Comparison of ENCODE assay signal across 1 cellular context in genomic region chr7:124310934-124311390, GRCh38.
A peak's percentile ranks its signal among the peaks of the same experiment; 100 is the strongest.
TF ChIP-seq lines count a peak whose summit lies in the region.

No MANE protein-coding gene starts in this region.

TF ChIP-seq in K562, 482 proteins besides CTCF, POLR2A, EP300 and RAD21 (continued from another document):
- TF ChIP-seq AFF1 (IDR thresholded peaks at IDR 0.05; ENCODE audit: low read depth in 1 of 2, partially characterized antibody in 2 of 2) (no peak), SMAD3 (CRISPR knock-in tag; conservative IDR thresholded peaks at IDR 0.05) (peak; percentile 42), ZNF324 (CRISPR knock-in tag; IDR thresholded peaks at IDR 0.05) (peak; percentile 60; the same call in 1 of the 2 replicates), ZNF311 (CRISPR knock-in tag; IDR thresholded peaks at IDR 0.05) (peak; percentile 72; the same call in 1 of the 2 replicates), ZNF175 (CRISPR knock-in tag; IDR thresholded peaks at IDR 0.05; ENCODE audit: low read depth) (peak; percentile 77), ZNF23 (CRISPR knock-in tag; IDR thresholded peaks at IDR 0.05) (0 out of 2 replicates have a peak, but pooled peaks have one; percentile 28), BMI1 (IDR thresholded peaks at IDR 0.05; ENCODE audit: low read length) (no peak), ZNF197 (CRISPR knock-in tag; IDR thresholded peaks at IDR 0.05; ENCODE audit: low read depth) (no peak), TAF7 (tag; IDR thresholded peaks at IDR 0.05) (no peak), STAG1 (CRISPR knock-in tag; IDR thresholded peaks at IDR 0.05; ENCODE audit: borderline replicate concordance) (no peak), NCOA4 (IDR thresholded peaks at IDR 0.05; ENCODE audit: partially characterized antibody) (no peak), E2F3 (CRISPR knock-in tag; IDR thresholded peaks at IDR 0.05) (0 out of 2 replicates have a peak, but pooled peaks have one; percentile 44), ZNF436 (CRISPR knock-in tag; IDR thresholded peaks at IDR 0.05) (no peak), HES1 (IDR thresholded peaks at IDR 0.05; ENCODE audit: low read depth) (no peak), RBM14 (IDR thresholded peaks at IDR 0.05; ENCODE audit: borderline replicate concordance, insufficient read depth, low read depth, low read length) (no peak), ZNF586 (CRISPR knock-in tag; conservative IDR thresholded peaks at IDR 0.05) (0 out of 2 replicates have a peak, but pooled peaks have one; percentile 35), ZNF79 (CRISPR knock-in tag; IDR thresholded peaks at IDR 0.05; ENCODE audit: low read depth) (peak; percentile 56; the same call in 1 of the 2 replicates), ZNF445 (CRISPR knock-in tag; IDR thresholded peaks at IDR 0.05; ENCODE audit: low read depth) (peak; percentile 79; the same call in 1 of the 2 replicates), DMBX1 (CRISPR knock-in tag; IDR thresholded peaks at IDR 0.05; ENCODE audit: borderline replicate concordance) (peak; percentile 90; the same call in 1 of the 2 replicates), ZNF165 (CRISPR knock-in tag; IDR thresholded peaks at IDR 0.05; ENCODE audit: borderline replicate concordance) (0 out of 2 replicates have a peak, but pooled peaks have one; percentile 11), FIP1L1 (IDR thresholded peaks at IDR 0.05; ENCODE audit: low read depth, low read length, poor library complexity, severe bottlenecking) (no peak), ZNF316 (IDR thresholded peaks at IDR 0.05) (no peak), ELF4 (CRISPR knock-in tag; IDR thresholded peaks at IDR 0.05) (peak; percentile 64), SIN3A (IDR thresholded peaks at IDR 0.05; ENCODE audit: borderline replicate concordance in 2 of 2, control insufficient read depth in 1 of 2, low read depth in 2 of 2, low read length in 2 of 2) (no peak), ZNF449 (CRISPR knock-in tag; IDR thresholded peaks at IDR 0.05) (0 out of 2 replicates have a peak, but pooled peaks have one; percentile 7), PHB (CRISPR knock-in tag; IDR thresholded peaks at IDR 0.05) (no peak), CEBPG (CRISPR knock-in tag; IDR thresholded peaks at IDR 0.05) (no peak), CEBPG (tag; conservative IDR thresholded peaks at IDR 0.05 in 1 of 2, IDR thresholded peaks at IDR 0.05 in 1 of 2) (peak in 1 of 2 experiments; percentile 43; a peak in 1 of 4 replicates), XRCC5 (IDR thresholded peaks at IDR 0.05; ENCODE audit: low read depth, low read length) (no peak), ZNF561 (CRISPR knock-in tag; conservative IDR thresholded peaks at IDR 0.05) (0 out of 2 replicates have a peak, but pooled peaks have one; percentile 24), ERF (CRISPR knock-in tag; IDR thresholded peaks at IDR 0.05) (0 out of 2 replicates have a peak, but pooled peaks have one; percentile 27), TRIM24 (IDR thresholded peaks at IDR 0.05) (peak in 1 of 2 experiments; percentile 14; a peak in 1 of 4 replicates), RBM17 (IDR thresholded peaks at IDR 0.05; ENCODE audit: borderline replicate concordance, low read depth, low read length) (no peak)
- TF ChIP-seq, protein P1, sequence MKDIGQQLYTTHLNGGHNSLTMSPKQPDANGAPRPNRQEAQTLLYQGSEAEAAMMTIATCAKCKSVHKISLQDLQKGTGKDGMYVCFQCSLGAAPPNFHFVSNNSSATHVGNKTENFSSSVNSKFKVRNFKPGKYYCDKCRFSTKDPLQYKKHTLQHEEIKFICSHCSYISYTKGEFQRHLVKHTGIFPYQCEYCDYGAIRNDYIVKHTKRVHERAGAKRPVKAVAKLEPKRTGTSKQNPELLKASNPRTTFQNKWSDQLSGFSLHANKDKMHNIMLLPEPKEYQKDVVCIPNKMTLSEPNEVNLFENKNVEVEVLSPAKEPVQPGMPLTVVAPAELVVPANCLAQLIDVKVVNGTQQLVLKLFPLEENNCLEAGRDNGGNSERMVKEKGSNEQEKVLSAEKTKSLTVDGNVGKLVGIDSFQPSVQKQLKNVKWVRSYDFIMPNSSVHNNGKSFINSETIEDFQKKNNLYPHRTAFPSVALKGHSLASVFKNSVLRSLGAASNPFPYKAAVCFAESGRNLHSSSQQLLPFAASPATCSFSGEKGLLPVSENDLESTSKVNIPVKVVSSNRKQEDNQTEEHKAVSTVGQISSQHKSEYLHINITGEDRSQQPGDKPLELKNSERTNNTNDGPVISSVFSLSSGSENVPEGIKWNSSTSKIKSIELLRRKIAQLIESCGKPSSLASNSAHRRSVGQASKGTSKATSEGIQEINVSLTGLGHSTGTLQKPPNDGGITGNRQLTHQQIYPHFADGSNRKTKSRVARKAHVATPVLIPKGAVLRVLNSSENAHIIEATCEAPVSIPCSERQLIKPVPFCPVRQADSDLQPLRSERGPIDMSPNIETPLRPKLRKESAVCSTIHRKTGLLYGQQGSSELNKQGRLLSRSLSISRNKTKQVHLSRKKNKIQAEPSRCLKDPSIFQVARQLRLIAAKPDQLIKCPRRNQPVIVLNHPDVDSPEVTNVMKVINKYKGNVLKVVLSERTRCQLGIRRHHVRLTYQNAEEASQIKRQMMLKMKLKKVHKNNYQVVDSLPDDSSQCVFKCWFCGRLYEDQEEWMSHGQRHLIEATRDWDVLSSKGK (CRISPR knock-in tag; IDR thresholded peaks at IDR 0.05): no peak
- TF ChIP-seq, protein P2, sequence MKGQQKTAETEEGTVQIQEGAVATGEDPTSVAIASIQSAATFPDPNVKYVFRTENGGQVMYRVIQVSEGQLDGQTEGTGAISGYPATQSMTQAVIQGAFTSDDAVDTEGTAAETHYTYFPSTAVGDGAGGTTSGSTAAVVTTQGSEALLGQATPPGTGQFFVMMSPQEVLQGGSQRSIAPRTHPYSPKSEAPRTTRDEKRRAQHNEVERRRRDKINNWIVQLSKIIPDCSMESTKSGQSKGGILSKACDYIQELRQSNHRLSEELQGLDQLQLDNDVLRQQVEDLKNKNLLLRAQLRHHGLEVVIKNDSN (CRISPR knock-in tag; IDR thresholded peaks at IDR 0.05): no peak
- TF ChIP-seq, protein P3, sequence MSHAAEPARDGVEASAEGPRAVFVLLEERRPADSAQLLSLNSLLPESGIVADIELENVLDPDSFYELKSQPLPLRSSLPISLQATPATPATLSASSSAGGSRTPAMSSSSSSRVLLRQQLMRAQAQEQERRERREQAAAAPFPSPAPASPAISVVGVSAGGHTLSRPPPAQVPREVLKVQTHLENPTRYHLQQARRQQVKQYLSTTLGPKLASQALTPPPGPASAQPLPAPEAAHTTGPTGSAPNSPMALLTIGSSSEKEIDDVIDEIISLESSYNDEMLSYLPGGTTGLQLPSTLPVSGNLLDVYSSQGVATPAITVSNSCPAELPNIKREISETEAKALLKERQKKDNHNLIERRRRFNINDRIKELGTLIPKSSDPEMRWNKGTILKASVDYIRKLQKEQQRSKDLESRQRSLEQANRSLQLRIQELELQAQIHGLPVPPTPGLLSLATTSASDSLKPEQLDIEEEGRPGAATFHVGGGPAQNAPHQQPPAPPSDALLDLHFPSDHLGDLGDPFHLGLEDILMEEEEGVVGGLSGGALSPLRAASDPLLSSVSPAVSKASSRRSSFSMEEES (CRISPR knock-in tag; IDR thresholded peaks at IDR 0.05): no peak
- TF ChIP-seq, protein P4, sequence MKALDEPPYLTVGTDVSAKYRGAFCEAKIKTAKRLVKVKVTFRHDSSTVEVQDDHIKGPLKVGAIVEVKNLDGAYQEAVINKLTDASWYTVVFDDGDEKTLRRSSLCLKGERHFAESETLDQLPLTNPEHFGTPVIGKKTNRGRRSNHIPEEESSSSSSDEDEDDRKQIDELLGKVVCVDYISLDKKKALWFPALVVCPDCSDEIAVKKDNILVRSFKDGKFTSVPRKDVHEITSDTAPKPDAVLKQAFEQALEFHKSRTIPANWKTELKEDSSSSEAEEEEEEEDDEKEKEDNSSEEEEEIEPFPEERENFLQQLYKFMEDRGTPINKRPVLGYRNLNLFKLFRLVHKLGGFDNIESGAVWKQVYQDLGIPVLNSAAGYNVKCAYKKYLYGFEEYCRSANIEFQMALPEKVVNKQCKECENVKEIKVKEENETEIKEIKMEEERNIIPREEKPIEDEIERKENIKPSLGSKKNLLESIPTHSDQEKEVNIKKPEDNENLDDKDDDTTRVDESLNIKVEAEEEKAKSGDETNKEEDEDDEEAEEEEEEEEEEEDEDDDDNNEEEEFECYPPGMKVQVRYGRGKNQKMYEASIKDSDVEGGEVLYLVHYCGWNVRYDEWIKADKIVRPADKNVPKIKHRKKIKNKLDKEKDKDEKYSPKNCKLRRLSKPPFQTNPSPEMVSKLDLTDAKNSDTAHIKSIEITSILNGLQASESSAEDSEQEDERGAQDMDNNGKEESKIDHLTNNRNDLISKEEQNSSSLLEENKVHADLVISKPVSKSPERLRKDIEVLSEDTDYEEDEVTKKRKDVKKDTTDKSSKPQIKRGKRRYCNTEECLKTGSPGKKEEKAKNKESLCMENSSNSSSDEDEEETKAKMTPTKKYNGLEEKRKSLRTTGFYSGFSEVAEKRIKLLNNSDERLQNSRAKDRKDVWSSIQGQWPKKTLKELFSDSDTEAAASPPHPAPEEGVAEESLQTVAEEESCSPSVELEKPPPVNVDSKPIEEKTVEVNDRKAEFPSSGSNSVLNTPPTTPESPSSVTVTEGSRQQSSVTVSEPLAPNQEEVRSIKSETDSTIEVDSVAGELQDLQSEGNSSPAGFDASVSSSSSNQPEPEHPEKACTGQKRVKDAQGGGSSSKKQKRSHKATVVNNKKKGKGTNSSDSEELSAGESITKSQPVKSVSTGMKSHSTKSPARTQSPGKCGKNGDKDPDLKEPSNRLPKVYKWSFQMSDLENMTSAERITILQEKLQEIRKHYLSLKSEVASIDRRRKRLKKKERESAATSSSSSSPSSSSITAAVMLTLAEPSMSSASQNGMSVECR (CRISPR knock-in tag; IDR thresholded peaks at IDR 0.05): no peak
- TF ChIP-seq, protein P5, sequence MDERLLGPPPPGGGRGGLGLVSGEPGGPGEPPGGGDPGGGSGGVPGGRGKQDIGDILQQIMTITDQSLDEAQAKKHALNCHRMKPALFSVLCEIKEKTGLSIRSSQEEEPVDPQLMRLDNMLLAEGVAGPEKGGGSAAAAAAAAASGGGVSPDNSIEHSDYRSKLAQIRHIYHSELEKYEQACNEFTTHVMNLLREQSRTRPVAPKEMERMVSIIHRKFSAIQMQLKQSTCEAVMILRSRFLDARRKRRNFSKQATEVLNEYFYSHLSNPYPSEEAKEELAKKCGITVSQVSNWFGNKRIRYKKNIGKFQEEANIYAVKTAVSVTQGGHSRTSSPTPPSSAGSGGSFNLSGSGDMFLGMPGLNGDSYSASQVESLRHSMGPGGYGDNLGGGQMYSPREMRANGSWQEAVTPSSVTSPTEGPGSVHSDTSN (CRISPR knock-in tag; IDR thresholded peaks at IDR 0.05; ENCODE audit: low read depth): no peak
- TF ChIP-seq, protein P5 (tag; conservative IDR thresholded peaks at IDR 0.05; ENCODE audit: low read depth): no peak
